Comparison of ENCODE assay signal across 6 cellular contexts in genomic region chr19:12983091-12983490, GRCh38. TPM values are rescaled to one million over a fixed set of nuclear protein-coding genes. Genes with fewer than 3 reads are reported as not detected.
DNase-seq lines count a peak whose midpoint lies in the region; ATAC-seq and TF ChIP-seq lines count a peak whose summit lies in the region.

No MANE protein-coding gene starts in this region.

- intact Hi-C loops in PC-9 (cut with micrococcal nuclease; ENCODE audit: unreplicated experiment) (loop anchor here (1.0 kb wide), 1 partner anchor 78 kb away; no protein-coding TSS in a partner anchor), left colon (cut with DNase I, micrococcal nuclease) (loop anchor here (5.0 to 10.0 kb wide), 4 partner anchors 52 to 282 kb away; no protein-coding TSS in a partner anchor)

- no peak for ATAC-seq in GM18867 (IDR thresholded peaks at IDR 0.05; ENCODE audit: unreplicated experiment)
- ATAC-seq in left colon, result no peak

- H3K27ac ChIP-seq in AG04450 (ENCODE audit: low read depth, low read length), result no peak overlapping the region
- H3K27ac ChIP-seq in PC-9, result no peak overlapping the region

- peaks cover 15% of the 10 kb centered on the region for H3K4me1 ChIP-seq in PC-9 (replicated peaks; ENCODE audit: insufficient read depth)

- TF ChIP-seq CTCF in AG04450 (IDR thresholded peaks at IDR 0.05; ENCODE audit: low read depth, low read length) (no peak), PC-9 (conservative IDR thresholded peaks at IDR 0.05) (no peak)

- H3K36me3 ChIP-seq in PC-9 (ENCODE audit: low read depth), result no peaks in the 10 kb centered on the region

- H3K4me3 ChIP-seq in AG04450 (ENCODE audit: low read depth, low read length), result peak overlapping the region; percentile 50
- no peak overlapping the region; the same call in 1 of the 2 replicates for H3K4me3 ChIP-seq in PC-9
- peak overlapping the region; percentile 46; the same call in 1 of the 2 replicates for H3K4me3 ChIP-seq in iPS-18c (ENCODE audit: insufficient read depth, low read depth, low read length)

- POLR2A ChIA-PET in AG04450 (lab: Yijun Ruan, JAX) (no interaction called here), PC-9 (lab: Charles Lee; ENCODE audit: unreplicated experiment) (no interaction called here)

- H4K20me1 ChIP-seq in PC-9 (ENCODE audit: insufficient read depth), result no peaks in the 10 kb centered on the region

- peaks cover 22% of the 10 kb centered on the region; the same call in 1 of the 2 replicates for H3F3A ChIP-seq in PC-9 (ENCODE audit: insufficient read depth, low read depth)

- H3K27me3 ChIP-seq in AG04450 (ENCODE audit: control insufficient read depth, insufficient read depth, low read length), result no peaks in the 10 kb centered on the region
- H3K27me3 ChIP-seq in PC-9 (ENCODE audit: insufficient read depth, low read depth), result peaks cover 19% of the 10 kb centered on the region

- no peaks in the 10 kb centered on the region; the same call in 1 of the 2 replicates for H3K9me3 ChIP-seq in AG04450 (ENCODE audit: control insufficient read depth, insufficient read depth, low read length)
- H3K9me3 ChIP-seq in PC-9 (ENCODE audit: insufficient read depth, low read depth), result no peaks in the 10 kb centered on the region
- no peaks in the 10 kb centered on the region for H3K9me3 ChIP-seq in iPS-18c (ENCODE audit: control insufficient read depth, insufficient read depth, low read length)

- BruUV-seq in PC-9 (replicated peaks; lab: Mats Ljungman, UMichigan), result no TSS peak

- H2AFZ ChIP-seq in PC-9, result no peak overlapping the region

- DNase-seq in AG04450 (ENCODE audit: low read depth, low spot score) (no peak), PC-9 (no peak), left colon (no peak)
- no peak for DNase-seq in stimulated activated naive CD4-positive, alpha-beta T cell treated with Interleukin-2 at 50 U/mL for 16 hours (lab: John Stamatoyannopoulos, UW)

- CTCF ChIA-PET in AG04450 (lab: Charles Lee) (interaction anchor here (0.6 to 4.9 kb wide), 13 partner anchors 11 to 280 kb away, joined by 3 to 69 read pairs (median 5); no protein-coding TSS in a partner anchor), PC-9 (lab: Charles Lee) (interaction anchor here (0.7 to 1.0 kb wide), 3 partner anchors 72 to 78 kb away, joined by 3 to 5 read pairs (median 5); no protein-coding TSS in a partner anchor)

- H3K79me2 ChIP-seq in PC-9 (ENCODE audit: low read depth), result no peaks in the 10 kb centered on the region

- no peaks in the 10 kb centered on the region for H3K9me2 ChIP-seq in PC-9 (ENCODE audit: insufficient read depth)

- H3K4me2 ChIP-seq in PC-9, result peak overlapping the region; percentile 40

RNA-seq across cellular contexts. Expression of gene NFIX, which starts 12.2 kb away (rescaled TPM):
- polyA plus RNA-seq in AG04450 (2011; rRNA removed), result 15.1 and 22.3 TPM in 2 replicates
- 32.8 and 33.9 TPM in 2 replicates for polyA minus RNA-seq in AG04450 (2011; rRNA and poly(A)+ RNA removed)
- total RNA-seq in PC-9 (2021), result 19.7 and 24.2 TPM in 2 replicates
- 10 to 100 TPM; 49.8 to 61.7 TPM for total RNA-seq in left colon

RNA-seq across cellular contexts. Expression of gene DAND5, which starts 13.7 kb away (rescaled TPM):
- not detected in 2 replicates for polyA plus RNA-seq in AG04450 (2011; rRNA removed)
- not detected in 2 replicates for polyA minus RNA-seq in AG04450 (2011; rRNA and poly(A)+ RNA removed)
- 0.20 and 0.28 TPM in 2 replicates for total RNA-seq in PC-9 (2021)
- under 1 TPM; 0.18 to 0.50 TPM for total RNA-seq in left colon

RNA-seq across cellular contexts. Expression of gene GADD45GIP1, which starts 26.1 kb away (rescaled TPM):
- polyA plus RNA-seq in AG04450 (2011; rRNA removed), result 31.6 and 35.1 TPM in 2 replicates
- polyA minus RNA-seq in AG04450 (2011; rRNA and poly(A)+ RNA removed), result 8.0 and 9.4 TPM in 2 replicates
- total RNA-seq in PC-9 (2021), result 29.1 and 32.5 TPM in 2 replicates
- 10 to 100 TPM; 13.1 to 17.5 TPM for total RNA-seq in left colon

RNA-seq across cellular contexts. Expression of gene RAD23A, which starts 37.4 kb away (rescaled TPM):
- polyA plus RNA-seq in AG04450 (2011; rRNA removed), result 36.2 and 41.4 TPM in 2 replicates
- 34.1 and 41.5 TPM in 2 replicates for polyA minus RNA-seq in AG04450 (2011; rRNA and poly(A)+ RNA removed)
- total RNA-seq in PC-9 (2021) (186 and 187 TPM in 2 replicates), left colon (10 to 100 TPM; 70.9 to 80.3 TPM)

RNA-seq across cellular contexts. Expression of gene CALR, which starts 44.7 kb away (rescaled TPM):
- polyA plus RNA-seq in AG04450 (2011; rRNA removed), result 1,597 and 1,650 TPM in 2 replicates
- polyA minus RNA-seq in AG04450 (2011; rRNA and poly(A)+ RNA removed), result 1,727 and 1,897 TPM in 2 replicates
- total RNA-seq in PC-9 (2021), result 606 and 727 TPM in 2 replicates
- total RNA-seq in left colon, result 100 to 1,000 TPM; 550 to 739 TPM
